Comparison of ENCODE assay signal across 12 cellular contexts in the genomic region with DNA sequence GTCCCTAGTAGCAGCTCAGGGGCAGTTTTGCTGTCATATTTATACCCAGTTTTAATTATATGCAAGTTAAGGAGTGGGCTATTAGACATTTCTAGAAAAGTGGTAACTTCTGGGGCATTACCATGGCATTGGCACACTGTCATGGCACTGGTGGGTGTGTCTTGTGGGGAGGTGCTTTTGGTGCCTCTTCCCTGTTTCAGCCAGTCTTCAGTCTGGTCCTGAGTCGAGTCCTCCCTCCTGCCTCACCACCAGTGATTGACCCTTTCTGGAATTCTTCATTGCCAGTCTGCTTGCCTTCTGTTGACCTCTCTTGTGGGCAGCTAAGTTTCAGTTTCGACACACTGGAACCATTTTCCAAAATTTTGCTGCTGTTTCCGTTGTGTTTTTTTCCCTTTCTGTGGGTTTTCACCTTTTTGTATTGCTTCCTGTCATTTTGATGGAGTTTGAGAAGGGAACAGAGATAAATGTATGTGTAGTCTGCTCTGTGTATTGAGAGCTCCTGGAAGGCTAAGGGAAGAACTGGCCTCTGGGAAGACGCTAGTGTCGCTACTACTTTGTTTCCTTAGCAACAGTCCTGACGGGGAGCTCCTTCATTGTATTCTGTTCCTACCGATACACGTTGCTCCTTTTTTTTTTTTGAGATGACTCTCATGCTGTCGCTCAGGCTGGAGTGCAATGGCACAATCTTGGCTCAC. TPM values are rescaled to one million over a fixed set of nuclear protein-coding genes. Genes with fewer than 3 reads are reported as not detected.
DNase-seq lines count a peak whose midpoint lies in the region; ATAC-seq and TF ChIP-seq lines count a peak whose summit lies in the region.
"Had no signal": no experiment of that assay in that cellular context is flagged by ENCODE, and none has a peak within 500 bp of the region (broad histone marks: within the 10 kb centered on the region; RNA-seq: fewer than 3 reads in every experiment).

No MANE protein-coding gene starts in this region.

- H2AFZ ChIP-seq in ACC112 (ENCODE audit: low read length, unreplicated experiment) (no peak overlapping the region), H9 (ENCODE audit: low read length) (no peak overlapping the region)

- no peak overlapping the region for H3K14ac ChIP-seq in H9 (ENCODE audit: insufficient read depth, low read length)

- TF ChIP-seq CTCF in H9 (conservative IDR thresholded peaks at IDR 0.05) = no peak
- TF ChIP-seq CTCF in adrenal gland (IDR thresholded peaks at IDR 0.05) = no peak

- intact Hi-C loops in adrenal gland (cut with DNase I) = no loop called here

- no peak overlapping the region for H4K91ac ChIP-seq in H9 (ENCODE audit: insufficient read length, low read depth, low read length)

- no peak overlapping the region for H2BK15ac ChIP-seq in H9 (ENCODE audit: low read depth, low read length)

- H3K4me3 Mint-ChIP-seq in H9 (no peak overlapping the region), memory B cell (peak overlapping the region; percentile 69)

- peak in 1 of 2 donors; percentile 19 for TF ChIP-seq POLR2A in adrenal gland (IDR thresholded peaks at IDR 0.05)

- H2BK12ac ChIP-seq in H9 (ENCODE audit: insufficient read length, low read depth, low read length) = no peak overlapping the region

- DNase-seq in H9 (no peak), adrenal gland (peak in 3 of 7 donors; percentile 41 to 49 (median 47)), memory B cell (ENCODE audit: low spot score in 2 of 2) (no peak), germinal center (ENCODE audit: low spot score) (no peak)
- DNase-seq: COR-L47, NCI-H1092 treated with DMSO at 0.1 percent for 48 hours, occipital lobe had no signal

- H2BK20ac ChIP-seq in H9 (ENCODE audit: low read depth, low read length, poor library complexity, severe bottlenecking) = no peak overlapping the region

- H3K27me3 ChIP-seq in ACC112 (ENCODE audit: insufficient read depth, low read length) (no peaks in the 10 kb centered on the region), H9 (ENCODE audit: insufficient read depth, low read length) (no peaks in the 10 kb centered on the region), adrenal gland (no peaks in the 10 kb centered on the region)

- peak overlapping the region; percentile 61 for H3K4me3 ChIP-seq in ACC112 (ENCODE audit: low read depth, low read length)
- no peak overlapping the region for H3K4me3 ChIP-seq in adrenal gland

- no peak overlapping the region for H3K9ac ChIP-seq in H9 (ENCODE audit: extremely low read depth, insufficient read length, low read length)

- no peaks in the 10 kb centered on the region for H3K23me2 ChIP-seq in H9 (ENCODE audit: insufficient read length, low read depth, low read length, poor library complexity, severe bottlenecking)

- H4K8ac ChIP-seq in H9 (replicated peaks; ENCODE audit: insufficient read length, low read depth, low read length) = no peak overlapping the region

- H3K36me3 ChIP-seq in ACC112 (ENCODE audit: insufficient read depth, low read length) (no peaks in the 10 kb centered on the region), adrenal gland (replicated peaks in 1 of 2) (peaks cover 0 to 5% of the 10 kb centered on the region in 2 donors)

- no peak overlapping the region for H3K56ac ChIP-seq in H9 (ENCODE audit: insufficient read length, low read depth, low read length)

- no peak overlapping the region for H3T11ph ChIP-seq in H9 (ENCODE audit: low read length)

- peaks cover 16% of the 10 kb centered on the region for H3K4me1 ChIP-seq in ACC112 (ENCODE audit: control insufficient read depth, insufficient read depth, low read length, unreplicated experiment)
- H3K4me1 ChIP-seq in H9 (ENCODE audit: insufficient read depth, low read length) = no peaks in the 10 kb centered on the region
- H3K4me1 ChIP-seq in adrenal gland (replicated peaks in 1 of 2) = peaks cover 12 to 25% of the 10 kb centered on the region in 2 donors

- H2BK5ac ChIP-seq in H9 (ENCODE audit: insufficient read length, low read length) = no peak overlapping the region

- H3K4me1 Mint-ChIP-seq in H9 (peaks cover 6 to 8% of the 10 kb centered on the region in 2 experiments; a peak in 3 of 4 replicates), memory B cell (peaks cover 29% of the 10 kb centered on the region)

- H2BK120ac ChIP-seq in H9 (ENCODE audit: low read depth, low read length, poor library complexity, severe bottlenecking) = no peak overlapping the region

- H3K79me1 ChIP-seq in H9 (ENCODE audit: insufficient read depth, low read depth, low read length, poor library complexity, severe bottlenecking) = peaks cover 4% of the 10 kb centered on the region

- no CpG with 5 or more reads among the region's 9 CpGs for WGBS in H9 (ENCODE audit: extremely low coverage, insufficient read length, low lambda C conversion rate)
- WGBS in adrenal gland, 4 donors = 45 to 53% (median 50%) methylated on average over 9 of the region's 9 CpGs

- H3K4me2 ChIP-seq in H9 (ENCODE audit: insufficient read depth, insufficient read length, low read length) = no peak overlapping the region

- H3K27ac ChIP-seq in ACC112 (ENCODE audit: low read depth, low read length) (peak overlapping the region; percentile 71), H9 (ENCODE audit: insufficient read length, low read depth, low read length) (no peak overlapping the region), adrenal gland (peak overlapping the region in 3 of 5 donors; percentile 46 to 72 (median 61))
- H3K27ac ChIP-seq: RWPE1 had no signal

- H4K20me1 ChIP-seq in H9 (ENCODE audit: control insufficient read depth, insufficient read depth, insufficient read length) = no peaks in the 10 kb centered on the region

- H3K9me3 Mint-ChIP-seq in H9 = peaks cover 0 to 5% of the 10 kb centered on the region in 2 experiments; a peak in 3 of 5 replicates
- H3K9me3 Mint-ChIP-seq in memory B cell = peaks cover 6% of the 10 kb centered on the region

- peak; percentile 69 for ATAC-seq in memory B cell (ENCODE audit: low read depth)
- no peak for ATAC-seq in GM19455 (IDR thresholded peaks at IDR 0.05; ENCODE audit: unreplicated experiment)
- ATAC-seq in GM18873 (IDR thresholded peaks at IDR 0.05; ENCODE audit: low FRiP score, unreplicated experiment) = no peak
- ATAC-seq in HG02884 (IDR thresholded peaks at IDR 0.05; ENCODE audit: unreplicated experiment) = no peak

- H3K36me3 Mint-ChIP-seq in H9 (ENCODE audit: insufficient read depth in 1 of 3, low read depth in 3 of 3) = peaks cover 0 to 11% (median 8%) of the 10 kb centered on the region in 3 experiments; a peak in 3 of 7 replicates
- H3K36me3 Mint-ChIP-seq in memory B cell = peaks cover 20% of the 10 kb centered on the region

- H3K79me2 ChIP-seq in ACC112 (ENCODE audit: control insufficient read depth, insufficient read depth, low read length, unreplicated experiment) (peaks cover 22% of the 10 kb centered on the region), H9 (ENCODE audit: insufficient read depth, low read length) (peaks cover 7% of the 10 kb centered on the region; the same call in 1 of the 2 replicates)

- H3K9me3 ChIP-seq in H9 (ENCODE audit: control insufficient read depth, low read depth, low read length) = no peaks in the 10 kb centered on the region
- H3K9me3 ChIP-seq in adrenal gland (replicated peaks in 1 of 3) = no peaks in the 10 kb centered on the region

- no peak overlapping the region for H3K23ac ChIP-seq in H9 (ENCODE audit: insufficient read length, low read depth, low read length)

- H4K5ac ChIP-seq in H9 (ENCODE audit: insufficient read length, low read depth, low read length) = no peak overlapping the region

- H3K27me3 Mint-ChIP-seq in H9 (ENCODE audit: low read depth) = no peaks in the 10 kb centered on the region
- H3K27me3 Mint-ChIP-seq in memory B cell = no peaks in the 10 kb centered on the region

- H3K18ac ChIP-seq in H9 (ENCODE audit: insufficient read length, low read depth, low read length) = no peak overlapping the region

- H3K4ac ChIP-seq in H9 (ENCODE audit: low read depth, low read length) = no peak overlapping the region

- H2AK5ac ChIP-seq in H9 (ENCODE audit: insufficient read length, low read length) = no peak overlapping the region

- H3K27ac Mint-ChIP-seq in H9 (0 out of 7 replicates have a peak overlapping the region, but pooled peaks of 2 of the 3 experiments have one; percentile 14 to 49), memory B cell (peak overlapping the region; percentile 86)

RNA-seq across cellular contexts. Expression of gene WWP2, which starts 10.6 kb away (rescaled TPM):
- 37.7 and 40.2 TPM in 2 replicates for total RNA-seq in H9 (2021)
- total RNA-seq in adrenal gland = 10 to 100 TPM; 62.2 to 99.8 (median 77.7) TPM
- polyA plus RNA-seq in adrenal gland = 10 to 100 TPM; 28.3 to 45.7 (median 31.6) TPM

RNA-seq across cellular contexts. Expression of gene NOB1, which starts 18.0 kb away (rescaled TPM):
- total RNA-seq in H9 (2021) = 98.7 and 101 TPM in 2 replicates
- total RNA-seq in adrenal gland = 10 to 100 TPM; 57.1 to 98.4 (median 77.2) TPM
- 10 to 100 TPM; 29.5 to 68.1 (median 38.6) TPM for polyA plus RNA-seq in adrenal gland

RNA-seq across cellular contexts. Expression of gene NQO1, which starts 46.3 kb away (rescaled TPM):
- total RNA-seq in H9 (2021) = 64.6 and 66.9 TPM in 2 replicates
- total RNA-seq in adrenal gland = 100 to 1,000 TPM in 4 of 8 donors, 10 to 100 TPM in 4; 56.6 to 226 (median 99.5) TPM
- polyA plus RNA-seq in adrenal gland = 100 to 1,000 TPM in 2 of 3 donors, 10 to 100 TPM in 1; 22.0 to 171 (median 102) TPM
